In genomic region chr3:98596902-98597500, GRCh38 we compare ENCODE assay signal across 8 cellular contexts. TPM values are rescaled to one million over a fixed set of nuclear protein-coding genes. Genes with fewer than 3 reads are reported as not detected.
DNase-seq lines count a peak whose midpoint lies in the region; ATAC-seq and TF ChIP-seq lines count a peak whose summit lies in the region.

No MANE protein-coding gene starts in this region.

- peak; percentile 10 for DNase-seq in NCI-H510A treated with DMSO at 0.1 percent for 48 hours (lab: John Stamatoyannopoulos, UW)
- no peak for DNase-seq in NCI-H510A (lab: John Stamatoyannopoulos, UW)
- peak; percentile 11 for DNase-seq in NCI-H2227 treated with DMSO at 0.1 percent for 48 hours (lab: John Stamatoyannopoulos, UW)
- peak; percentile 24 for DNase-seq in central memory CD4-positive, alpha-beta T cell
- no peak for DNase-seq in mesendoderm
- no peak for DNase-seq in activated CD4-positive, alpha-beta T cell treated with anti-CD3 and anti-CD28 coated beads for 1 hour

- ATAC-seq in HG02938 (IDR thresholded peaks at IDR 0.05; ENCODE audit: unreplicated experiment) = no peak

- peaks cover 4% of the 10 kb centered on the region for H3K79me1 ChIP-seq in mesendoderm (ENCODE audit: low read length)

- H3K9ac ChIP-seq in parathyroid adenoma = no peak overlapping the region
- no peak overlapping the region for H3K9ac ChIP-seq in mesendoderm (ENCODE audit: low read length)

- H2BK15ac ChIP-seq in mesendoderm (replicated peaks; ENCODE audit: low read depth) = no peak overlapping the region

- no peak overlapping the region for H3K18ac ChIP-seq in mesendoderm (ENCODE audit: low read length)

- H3K27ac ChIP-seq in parathyroid adenoma (no peak overlapping the region), mesendoderm (ENCODE audit: low read depth, low read length) (no peak overlapping the region)

- no peaks in the 10 kb centered on the region for H3K9me3 ChIP-seq in parathyroid adenoma (ENCODE audit: control insufficient read depth, low read length)

- H3K79me2 ChIP-seq in parathyroid adenoma = no peaks in the 10 kb centered on the region
- peaks cover 5% of the 10 kb centered on the region for H3K79me2 ChIP-seq in mesendoderm (ENCODE audit: control insufficient read depth, insufficient read depth, low read length)

- no peak overlapping the region for H3K4ac ChIP-seq in mesendoderm (ENCODE audit: low read depth, low read length)

- no peaks in the 10 kb centered on the region for H3K36me3 ChIP-seq in parathyroid adenoma (ENCODE audit: control insufficient read depth, insufficient read depth, low read length)
- no peaks in the 10 kb centered on the region for H3K36me3 ChIP-seq in mesendoderm (ENCODE audit: control insufficient read depth, insufficient read depth, low read length)

- TF ChIP-seq CTCF in parathyroid adenoma (IDR thresholded peaks at IDR 0.05) = peak; percentile 63

- no peak overlapping the region for H4K8ac ChIP-seq in mesendoderm (ENCODE audit: low read depth, low read length)

- no peak overlapping the region for H3K4me2 ChIP-seq in parathyroid adenoma (ENCODE audit: low read length)
- H3K4me2 ChIP-seq in mesendoderm (ENCODE audit: low read length) = no peak overlapping the region

- no peak overlapping the region for H2AK5ac ChIP-seq in mesendoderm (ENCODE audit: low read length)

- no peak overlapping the region for H2AFZ ChIP-seq in parathyroid adenoma

- no peak overlapping the region for H2BK120ac ChIP-seq in mesendoderm (ENCODE audit: low read depth, low read length)

- H3K27me3 ChIP-seq in parathyroid adenoma (ENCODE audit: control insufficient read depth, insufficient read depth, low read length) (no peaks in the 10 kb centered on the region), mesendoderm (ENCODE audit: insufficient read depth, low read length, poor library complexity) (no peaks in the 10 kb centered on the region)

- no CpG with 5 or more reads among the region's 1 CpG for WGBS in mesendoderm (ENCODE audit: extremely low coverage, insufficient coverage, low lambda C conversion rate)

- no peak overlapping the region for H3K23ac ChIP-seq in mesendoderm (ENCODE audit: low read length)

- H3K4me3 ChIP-seq in parathyroid adenoma (ENCODE audit: low read depth, low read length) = no peak overlapping the region
- no peak overlapping the region for H3K4me3 ChIP-seq in mesendoderm (ENCODE audit: low read length)

- no peak overlapping the region for H2BK5ac ChIP-seq in mesendoderm (ENCODE audit: low read length)

- no peak overlapping the region for H3K56ac ChIP-seq in mesendoderm (ENCODE audit: low read length)

- H3K4me1 ChIP-seq in parathyroid adenoma (no peaks in the 10 kb centered on the region), mesendoderm (ENCODE audit: control insufficient read depth, low read depth, low read length) (peaks cover 3% of the 10 kb centered on the region)

- no peak overlapping the region for H4K5ac ChIP-seq in mesendoderm (ENCODE audit: low read length)

RNA-seq across cellular contexts. Expression of gene CPOX, which starts 3.6 kb away (rescaled TPM):
- 11.0 TPM for polyA plus RNA-seq in mesendoderm (2013, experiment 1 of 2)
- 11.1 TPM for polyA plus RNA-seq in mesendoderm (2013, experiment 2 of 2)

Comparison
In these comparisons a context has a peak if more than half of its experiments do, and no peak if none do; other contexts are left out.
1. DNase-seq: peak in NCI-H510A treated with DMSO at 0.1 percent for 48 hours (single experiment), NCI-H2227 treated with DMSO at 0.1 percent for 48 hours (single experiment) and central memory CD4-positive, alpha-beta T cell (single experiment); none in NCI-H510A (single experiment), mesendoderm (single experiment) and activated CD4-positive, alpha-beta T cell treated with anti-CD3 and anti-CD28 coated beads for 1 hour (single experiment).